8 cellular contexts compared by ENCODE assay signal in genomic region chr19:46788101-46788967, GRCh38. TPM values are rescaled to one million over a fixed set of nuclear protein-coding genes. Genes with fewer than 3 reads are reported as not detected.
A peak's percentile ranks its signal among the peaks of the same experiment; 100 is the strongest.
DNase-seq lines count a peak whose midpoint lies in the region; FAIRE-seq and TF ChIP-seq lines count a peak whose summit lies in the region.

Gene SLC1A5, minus strand, starts transcription at chr19:46788594. Its CDS starts 629 bp downstream, at chr19:46787965.

- peaks cover 36% of the 10 kb centered on the region for H3F3A ChIP-seq in MM.1S (ENCODE audit: insufficient read depth, low read length)
- H3F3A ChIP-seq in neural cell (ENCODE audit: insufficient read depth, low read length, poor library complexity, severe bottlenecking), result peaks cover 3% of the 10 kb centered on the region

- H3K27me3 ChIP-seq in MM.1S (replicated peaks; ENCODE audit: insufficient read depth, low read length) (no peaks in the 10 kb centered on the region), neural cell (ENCODE audit: insufficient read depth, low read depth, low read length) (peaks cover 18% of the 10 kb centered on the region)

- peaks cover 51% of the 10 kb centered on the region for H3K79me2 ChIP-seq in MM.1S (ENCODE audit: low read length)
- H3K79me2 ChIP-seq in neural cell (replicated peaks; ENCODE audit: insufficient read depth, low read length), result no peaks in the 10 kb centered on the region

- no peaks in the 10 kb centered on the region for H3K27me3 Mint-ChIP-seq in activated T-helper 2 cell treated with anti-CD3 and anti-CD28 coated beads, Interferon-gamma antibody, Interleukin-2, Interleukin-4, amounts not matched to agents 10 μg/mL and 5 μg/mL and 100 μg/mL, durations not matched to agents 14 hours and 24 hours and 36 hours (ENCODE audit: low read depth)
- H3K27me3 Mint-ChIP-seq in stimulated activated naive CD8-positive, alpha-beta T cell treated with anti-CD3 and anti-CD28 coated beads, Interleukin-15, Interleukin-2, amounts not matched to agents 100 ng/mL and 50 ng/mL, for 24 hours, result no peaks in the 10 kb centered on the region

- no peak for TF ChIP-seq EP300 in neural cell (conservative IDR thresholded peaks at IDR 0.05; ENCODE audit: poor library complexity, severe bottlenecking)

- TF ChIP-seq CTCF in MM.1S (IDR thresholded peaks at IDR 0.05; ENCODE audit: low read length), result no peak
- no peak for TF ChIP-seq CTCF in neural cell (IDR thresholded peaks at IDR 0.05; ENCODE audit: poor library complexity, severe bottlenecking)

- peak within 1 kb of the TSS; percentile 93 for H3K27ac Mint-ChIP-seq in activated T-helper 2 cell treated with anti-CD3 and anti-CD28 coated beads, Interferon-gamma antibody, Interleukin-2, Interleukin-4, amounts not matched to agents 10 μg/mL and 5 μg/mL and 100 μg/mL, durations not matched to agents 14 hours and 24 hours and 36 hours
- H3K27ac Mint-ChIP-seq in stimulated activated naive CD8-positive, alpha-beta T cell treated with anti-CD3 and anti-CD28 coated beads, Interleukin-15, Interleukin-2, amounts not matched to agents 100 ng/mL and 50 ng/mL, for 24 hours, result peak within 1 kb of the TSS; percentile 99

- TF ChIP-seq POLR2A in H54 (IDR thresholded peaks at IDR 0.05; ENCODE audit: low read depth, low read length), result peak; percentile 98

- H3K4me1 ChIP-seq in MM.1S (ENCODE audit: low read length), result peaks cover 11% of the 10 kb centered on the region; the same call in 1 of the 2 replicates

- intact Hi-C loops in activated T-helper 2 cell treated with anti-CD3 and anti-CD28 coated beads, Interferon-gamma antibody, Interleukin-2, Interleukin-4, amounts not matched to agents 10 μg/mL and 5 μg/mL and 100 μg/mL, durations not matched to agents 14 hours and 24 hours and 36 hours (cut with micrococcal nuclease), result loop anchor here (5.0 kb wide), 1 partner anchor 186 kb away; the partner anchor contains the start of gene CALM3

- peak within 1 kb of the TSS; percentile 87 for H3K4me2 ChIP-seq in MM.1S (ENCODE audit: low read depth, low read length)
- peak within 1 kb of the TSS; percentile 55 for H3K4me2 ChIP-seq in neural cell (ENCODE audit: low read length)

- peak within 1 kb of the TSS; percentile 95 for H3K4me3 Mint-ChIP-seq in activated T-helper 2 cell treated with anti-CD3 and anti-CD28 coated beads, Interferon-gamma antibody, Interleukin-2, Interleukin-4, amounts not matched to agents 10 μg/mL and 5 μg/mL and 100 μg/mL, durations not matched to agents 14 hours and 24 hours and 36 hours (ENCODE audit: low read depth)
- H3K4me3 Mint-ChIP-seq in stimulated activated naive CD8-positive, alpha-beta T cell treated with anti-CD3 and anti-CD28 coated beads, Interleukin-15, Interleukin-2, amounts not matched to agents 100 ng/mL and 50 ng/mL, for 24 hours, result peak within 1 kb of the TSS; percentile 94

- H4K20me1 ChIP-seq in MM.1S (ENCODE audit: insufficient read depth, low read length) (peaks cover 7% of the 10 kb centered on the region; the same call in 1 of the 2 replicates), neural cell (ENCODE audit: insufficient read depth) (no peaks in the 10 kb centered on the region)

- no peak for FAIRE-seq in H54 (lab: Jason Lieb, UNC)

- H3K9me2 ChIP-seq in MM.1S (replicated peaks; ENCODE audit: insufficient read depth, low read length), result no peaks in the 10 kb centered on the region
- H3K9me2 ChIP-seq in neural cell (ENCODE audit: insufficient read depth, low read length), result no peaks in the 10 kb centered on the region

- H3K27ac ChIP-seq in MM.1S (ENCODE audit: low read length) (peak within 1 kb of the TSS; percentile 89), neural cell (ENCODE audit: low read length) (no peak within 1 kb of the TSS)

- H3K9me3 Mint-ChIP-seq in activated T-helper 2 cell treated with anti-CD3 and anti-CD28 coated beads, Interferon-gamma antibody, Interleukin-2, Interleukin-4, amounts not matched to agents 10 μg/mL and 5 μg/mL and 100 μg/mL, durations not matched to agents 14 hours and 24 hours and 36 hours, result no peaks in the 10 kb centered on the region
- H3K9me3 Mint-ChIP-seq in stimulated activated naive CD8-positive, alpha-beta T cell treated with anti-CD3 and anti-CD28 coated beads, Interleukin-15, Interleukin-2, amounts not matched to agents 100 ng/mL and 50 ng/mL, for 24 hours, result no peaks in the 10 kb centered on the region

- H3K36me3 ChIP-seq in MM.1S (replicated peaks; ENCODE audit: insufficient read depth, low read length) (peaks cover 11% of the 10 kb centered on the region; the same call in 1 of the 2 replicates), neural cell (ENCODE audit: insufficient read depth, low read length) (no peaks in the 10 kb centered on the region)

- H3K4me1 Mint-ChIP-seq in activated T-helper 2 cell treated with anti-CD3 and anti-CD28 coated beads, Interferon-gamma antibody, Interleukin-2, Interleukin-4, amounts not matched to agents 10 μg/mL and 5 μg/mL and 100 μg/mL, durations not matched to agents 14 hours and 24 hours and 36 hours (ENCODE audit: low read depth), result peaks cover 45% of the 10 kb centered on the region
- H3K4me1 Mint-ChIP-seq in stimulated activated naive CD8-positive, alpha-beta T cell treated with anti-CD3 and anti-CD28 coated beads, Interleukin-15, Interleukin-2, amounts not matched to agents 100 ng/mL and 50 ng/mL, for 24 hours (ENCODE audit: low read depth), result peaks cover 50% of the 10 kb centered on the region

- TF ChIP-seq RAD21 in neural cell (conservative IDR thresholded peaks at IDR 0.05), result no peak

- H2AFZ ChIP-seq in MM.1S (ENCODE audit: low read length) (peak within 1 kb of the TSS; percentile 47; the same call in 1 of the 2 replicates), neural cell (ENCODE audit: low read depth, low read length) (no peak within 1 kb of the TSS)

- H3K4me3 ChIP-seq in MM.1S (ENCODE audit: low read length) (peak within 1 kb of the TSS; percentile 95), neural cell (ENCODE audit: low read length) (peak within 1 kb of the TSS; percentile 67)

- peaks cover 39% of the 10 kb centered on the region for H3K36me3 Mint-ChIP-seq in activated T-helper 2 cell treated with anti-CD3 and anti-CD28 coated beads, Interferon-gamma antibody, Interleukin-2, Interleukin-4, amounts not matched to agents 10 μg/mL and 5 μg/mL and 100 μg/mL, durations not matched to agents 14 hours and 24 hours and 36 hours (ENCODE audit: low read depth)
- H3K36me3 Mint-ChIP-seq in stimulated activated naive CD8-positive, alpha-beta T cell treated with anti-CD3 and anti-CD28 coated beads, Interleukin-15, Interleukin-2, amounts not matched to agents 100 ng/mL and 50 ng/mL, for 24 hours (ENCODE audit: low read depth), result peaks cover 39% of the 10 kb centered on the region

- peak within 1 kb of the TSS; percentile 97 for H3K9ac ChIP-seq in MM.1S (ENCODE audit: low read length)
- peak within 1 kb of the TSS; percentile 45 for H3K9ac ChIP-seq in neural cell (ENCODE audit: low read length)

- DNase-seq in EH (ENCODE audit: low read depth) (peak; percentile 98), H54 (ENCODE audit: insufficient read length, low spot score) (peak; percentile 88), MM.1S (peak; percentile 98), SHP77 (lab: John Stamatoyannopoulos, UW) (peak; percentile 95 to 97), fibroblast of the conjunctiva (ENCODE audit: low read depth) (peak; percentile 97)
- peak; percentile 97 for DNase-seq in activated T-helper 2 cell treated with anti-CD3 and anti-CD28 coated beads, Interferon-gamma antibody, Interleukin-2, Interleukin-4, amounts not matched to agents 10 μg/mL and 5 μg/mL and 100 μg/mL, durations not matched to agents 14 hours and 24 hours and 36 hours (ENCODE audit: low spot score)

- H3K9me3 ChIP-seq in MM.1S (replicated peaks; ENCODE audit: insufficient read depth, low read length) (no peaks in the 10 kb centered on the region), neural cell (ENCODE audit: low read length) (no peaks in the 10 kb centered on the region)

TF ChIP-seq in neural cell, 6 proteins besides CTCF, POLR2A, EP300 and RAD21:
- TF ChIP-seq, protein P1, sequence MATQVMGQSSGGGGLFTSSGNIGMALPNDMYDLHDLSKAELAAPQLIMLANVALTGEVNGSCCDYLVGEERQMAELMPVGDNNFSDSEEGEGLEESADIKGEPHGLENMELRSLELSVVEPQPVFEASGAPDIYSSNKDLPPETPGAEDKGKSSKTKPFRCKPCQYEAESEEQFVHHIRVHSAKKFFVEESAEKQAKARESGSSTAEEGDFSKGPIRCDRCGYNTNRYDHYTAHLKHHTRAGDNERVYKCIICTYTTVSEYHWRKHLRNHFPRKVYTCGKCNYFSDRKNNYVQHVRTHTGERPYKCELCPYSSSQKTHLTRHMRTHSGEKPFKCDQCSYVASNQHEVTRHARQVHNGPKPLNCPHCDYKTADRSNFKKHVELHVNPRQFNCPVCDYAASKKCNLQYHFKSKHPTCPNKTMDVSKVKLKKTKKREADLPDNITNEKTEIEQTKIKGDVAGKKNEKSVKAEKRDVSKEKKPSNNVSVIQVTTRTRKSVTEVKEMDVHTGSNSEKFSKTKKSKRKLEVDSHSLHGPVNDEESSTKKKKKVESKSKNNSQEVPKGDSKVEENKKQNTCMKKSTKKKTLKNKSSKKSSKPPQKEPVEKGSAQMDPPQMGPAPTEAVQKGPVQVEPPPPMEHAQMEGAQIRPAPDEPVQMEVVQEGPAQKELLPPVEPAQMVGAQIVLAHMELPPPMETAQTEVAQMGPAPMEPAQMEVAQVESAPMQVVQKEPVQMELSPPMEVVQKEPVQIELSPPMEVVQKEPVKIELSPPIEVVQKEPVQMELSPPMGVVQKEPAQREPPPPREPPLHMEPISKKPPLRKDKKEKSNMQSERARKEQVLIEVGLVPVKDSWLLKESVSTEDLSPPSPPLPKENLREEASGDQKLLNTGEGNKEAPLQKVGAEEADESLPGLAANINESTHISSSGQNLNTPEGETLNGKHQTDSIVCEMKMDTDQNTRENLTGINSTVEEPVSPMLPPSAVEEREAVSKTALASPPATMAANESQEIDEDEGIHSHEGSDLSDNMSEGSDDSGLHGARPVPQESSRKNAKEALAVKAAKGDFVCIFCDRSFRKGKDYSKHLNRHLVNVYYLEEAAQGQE (IDR thresholded peaks at IDR 0.05; ENCODE audit: borderline replicate concordance), result no peak
- peak; percentile 48 for TF ChIP-seq MXI1 (conservative IDR thresholded peaks at IDR 0.05; ENCODE audit: poor library complexity, severe bottlenecking)

RNA-seq across cellular contexts. Expression of gene SLC1A5, which starts in this region (rescaled TPM):
- 203 and 208 TPM in 2 replicates for total RNA-seq in activated T-helper 2 cell treated with anti-CD3 and anti-CD28 coated beads, Interferon-gamma antibody, Interleukin-2, Interleukin-4, amounts not matched to agents 10 μg/mL and 5 μg/mL and 100 μg/mL, durations not matched to agents 14 hours and 24 hours and 36 hours
- 1.1 and 1.8 TPM in 2 replicates for polyA plus RNA-seq in neural cell
- 0.97 and 1.3 TPM in 2 replicates for polyA minus RNA-seq in neural cell
